ENCODE assay signal across 8 cellular contexts in the genomic region with DNA sequence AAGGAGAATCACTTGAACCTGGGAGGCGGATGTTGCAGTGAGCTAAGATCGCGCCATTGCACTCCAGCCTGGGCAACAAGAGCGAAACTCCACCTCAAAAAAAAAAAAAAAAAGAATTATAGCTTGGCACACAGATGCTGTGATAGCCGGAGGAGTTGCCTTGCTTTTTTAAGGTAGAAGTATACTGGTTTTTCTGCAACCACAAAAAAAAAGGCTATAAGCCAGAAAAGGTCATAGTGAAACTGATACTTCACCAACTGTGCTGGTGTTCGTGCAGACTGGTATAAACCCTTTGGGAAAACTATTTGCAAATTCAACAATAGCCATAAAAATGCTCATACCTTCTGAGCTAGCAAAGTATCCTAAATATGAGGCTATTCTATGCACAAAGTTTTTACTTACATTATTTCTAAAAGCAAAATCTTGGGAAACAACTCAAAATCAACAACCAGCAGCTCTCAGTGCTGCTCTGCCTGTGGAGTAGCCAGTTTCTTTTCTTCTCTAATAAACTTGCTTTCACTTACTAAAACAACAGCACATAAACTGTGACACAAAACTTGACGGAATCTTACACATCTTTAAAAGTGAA. TPM values are rescaled to one million over a fixed set of nuclear protein-coding genes. Genes with fewer than 3 reads are reported as not detected.
A peak's percentile ranks its signal among the peaks of the same experiment; 100 is the strongest.
DNase-seq lines count a peak whose midpoint lies in the region; ATAC-seq and TF ChIP-seq lines count a peak whose summit lies in the region.

No MANE protein-coding gene starts in this region.

- no peaks in the 10 kb centered on the region for H3K27me3 ChIP-seq in CD8-positive, alpha-beta T cell (ENCODE audit: insufficient read depth, low read length)

- intact Hi-C loops in CD8-positive, alpha-beta T cell (cut with DNase I, micrococcal nuclease) = loop anchor here in 1 of 2 experiments (2.0 to 10.0 kb wide), 2 partner anchors 43 to 525 kb away; partner anchors contain the start of gene B4GALT5

- no peak for DNase-seq in CD8-positive, alpha-beta T cell
- DNase-seq in fibroblast of peridontal ligament (ENCODE audit: extremely low read depth) (peak; percentile 64), UCSD-AML1 (lab: John Stamatoyannopoulos, UW; ENCODE audit: unreplicated experiment) (no peak), NCI-H1092 treated with DMSO at 0.1 percent for 48 hours (lab: John Stamatoyannopoulos, UW) (no peak)
- DNase-seq in NK-92 treated with Interleukin-12 subunit alpha and Interleukin-12 subunit beta, amount 100 ng/mL, for 24 hours (lab: John Stamatoyannopoulos, UW) = no peak

- no peak overlapping the region for H3K4me3 ChIP-seq in CD8-positive, alpha-beta T cell (ENCODE audit: low read depth, low read length)

- CTCF ChIA-PET in CD8-positive, alpha-beta T cell (lab: Charles Lee) = interaction anchor here (0.6 to 1.7 kb wide), 2 partner anchors 47 to 111 kb away, joined by 3 read pairs; no protein-coding TSS in a partner anchor

- POLR2A ChIA-PET in CD8-positive, alpha-beta T cell (lab: Charles Lee) = interaction anchor here (0.6 kb wide), 1 partner anchor 1080 kb away, joined by 6 read pairs; no protein-coding TSS in a partner anchor

- peaks cover 56% of the 10 kb centered on the region for H3K4me1 Mint-ChIP-seq in CD8-positive, alpha-beta T cell (ENCODE audit: low read depth)

- peak overlapping the region; percentile 75 for H3K4me3 Mint-ChIP-seq in CD8-positive, alpha-beta T cell

- H3K27me3 Mint-ChIP-seq in CD8-positive, alpha-beta T cell (ENCODE audit: low read depth) = no peaks in the 10 kb centered on the region

- H3K4me1 ChIP-seq in CD8-positive, alpha-beta T cell (ENCODE audit: insufficient read depth, low read length) = peaks cover 14% of the 10 kb centered on the region

- H3K9me3 ChIP-seq in CD8-positive, alpha-beta T cell (ENCODE audit: low read length) = no peaks in the 10 kb centered on the region

- no peak for TF ChIP-seq CTCF in CD8-positive, alpha-beta T cell (IDR thresholded peaks at IDR 0.05)

- ATAC-seq in CD8-positive, alpha-beta T cell = peak; percentile 31
- ATAC-seq in GM19463 (IDR thresholded peaks at IDR 0.05; ENCODE audit: unreplicated experiment) (peak; percentile 57), HG03558 (IDR thresholded peaks at IDR 0.05; ENCODE audit: extremely low read depth, unreplicated experiment) (peak; percentile 36), HG03025 (IDR thresholded peaks at IDR 0.05; ENCODE audit: low FRiP score, unreplicated experiment) (no peak)

- no peaks in the 10 kb centered on the region for H3K36me3 Mint-ChIP-seq in CD8-positive, alpha-beta T cell

- H3K27ac ChIP-seq in CD8-positive, alpha-beta T cell (ENCODE audit: low read depth, low read length) = peak overlapping the region; percentile 17

- no peaks in the 10 kb centered on the region for H3K9me3 Mint-ChIP-seq in CD8-positive, alpha-beta T cell

- H3K36me3 ChIP-seq in CD8-positive, alpha-beta T cell (ENCODE audit: insufficient read depth, low read length) = no peaks in the 10 kb centered on the region

- peak overlapping the region; percentile 74 for H3K27ac Mint-ChIP-seq in CD8-positive, alpha-beta T cell

RNA-seq across cellular contexts. Expression of gene B4GALT5, which starts 44.0 kb away (rescaled TPM):
- total RNA-seq in CD8-positive, alpha-beta T cell = 1 to 10 TPM; 7.8 to 7.9 TPM
